ENCODE assay signal across 8 cellular contexts in genomic region chr2:160666019-160666676, GRCh38.
DNase-seq lines count a peak whose midpoint lies in the region; ATAC-seq and FAIRE-seq lines count a peak whose summit lies in the region.

No MANE protein-coding gene starts in this region.

- peaks cover 15 to 26% of the 10 kb centered on the region in 2 donors for H3K4me1 Mint-ChIP-seq in natural killer cell treated with Interleukin-12 subunit alpha and Interleukin-12 subunit beta and Interleukin-15 and Interleukin-18, amount 100 ng/mL, for 72 hours (ENCODE audit: low read depth in 2 of 2)

- DNase-seq in activated naive CD4-positive, alpha-beta T cell treated with anti-CD3 and anti-CD28 coated beads, Interleukin-2, amount 50 U/mL, for 72 hours (ENCODE audit: low spot score in 2 of 2): peak in 1 of 2 donors; percentile 12
- no peak for DNase-seq in activated naive CD4-positive, alpha-beta T cell treated with anti-CD3 and anti-CD28 coated beads, Interleukin-2, amount 50 U/mL, for 16 hours
- DNase-seq in OCI-M1 (lab: John Stamatoyannopoulos, UW) (peak; percentile 3), SHP77 (lab: John Stamatoyannopoulos, UW) (no peak)
- DNase-seq in natural killer cell treated with Interleukin-12 subunit alpha and Interleukin-12 subunit beta and Interleukin-15 and Interleukin-18, amount 100 ng/mL, for 72 hours (ENCODE audit: low spot score): no peak
- DNase-seq in activated CD4-positive, alpha-beta T cell treated with anti-CD3 and anti-CD28 coated beads, Interleukin-2, amount 50 U/mL, for 48 hours: no peak

- peak overlapping the region; percentile 70 to 73 for H3K27ac Mint-ChIP-seq in activated naive CD4-positive, alpha-beta T cell treated with anti-CD3 and anti-CD28 coated beads, Interleukin-2, amount 50 U/mL, for 72 hours
- no peak overlapping the region for H3K27ac Mint-ChIP-seq in natural killer cell treated with Interleukin-12 subunit alpha and Interleukin-12 subunit beta and Interleukin-15 and Interleukin-18, amount 100 ng/mL, for 72 hours

- peaks cover 0 to 2% of the 10 kb centered on the region in 2 donors for H3K27me3 Mint-ChIP-seq in natural killer cell treated with Interleukin-12 subunit alpha and Interleukin-12 subunit beta and Interleukin-15 and Interleukin-18, amount 100 ng/mL, for 72 hours

- no peaks in the 10 kb centered on the region for H3K36me3 Mint-ChIP-seq in activated naive CD4-positive, alpha-beta T cell treated with anti-CD3 and anti-CD28 coated beads, Interleukin-2, amount 50 U/mL, for 72 hours
- H3K36me3 Mint-ChIP-seq in natural killer cell treated with Interleukin-12 subunit alpha and Interleukin-12 subunit beta and Interleukin-15 and Interleukin-18, amount 100 ng/mL, for 72 hours: no peaks in the 10 kb centered on the region

- peak; percentile 86 to 99 for ATAC-seq in activated naive CD4-positive, alpha-beta T cell treated with anti-CD3 and anti-CD28 coated beads, Interleukin-2, amount 50 U/mL, for 72 hours
- peak; percentile 76 for ATAC-seq in HG03159 (IDR thresholded peaks at IDR 0.05; ENCODE audit: unreplicated experiment)
- peak; percentile 69 to 91 for ATAC-seq in natural killer cell treated with Interleukin-12 subunit alpha and Interleukin-12 subunit beta and Interleukin-15 and Interleukin-18, amount 100 ng/mL, for 72 hours

- H3K4me3 Mint-ChIP-seq in natural killer cell treated with Interleukin-12 subunit alpha and Interleukin-12 subunit beta and Interleukin-15 and Interleukin-18, amount 100 ng/mL, for 72 hours: peak overlapping the region; percentile 50

- peak; percentile 99 for FAIRE-seq in endometrium (lab: Jason Lieb, UNC)

- H3K9me3 Mint-ChIP-seq in activated naive CD4-positive, alpha-beta T cell treated with anti-CD3 and anti-CD28 coated beads, Interleukin-2, amount 50 U/mL, for 72 hours: no peaks in the 10 kb centered on the region
- H3K9me3 Mint-ChIP-seq in natural killer cell treated with Interleukin-12 subunit alpha and Interleukin-12 subunit beta and Interleukin-15 and Interleukin-18, amount 100 ng/mL, for 72 hours: no peaks in the 10 kb centered on the region

Comparison
In these comparisons a context has a peak if more than half of its experiments do, and no peak if none do; other contexts are left out.
1. H3K27ac Mint-ChIP-seq: peak in activated naive CD4-positive, alpha-beta T cell treated with anti-CD3 and anti-CD28 coated beads, Interleukin-2, amount 50 U/mL, for 72 hours (2 of 2); none in natural killer cell treated with Interleukin-12 subunit alpha and Interleukin-12 subunit beta and Interleukin-15 and Interleukin-18, amount 100 ng/mL, for 72 hours (0 of 2).
2. Peak in every context shown above with its lines, with median percentiles within 50 percentile points of each other: ATAC-seq.